32 cellular contexts compared by ENCODE assay signal in genomic region chr15:60767134-60767824, GRCh38.
"Had no signal": no experiment of that assay in that cellular context is flagged by ENCODE, and none has a peak within 500 bp of the region (broad histone marks: within the 10 kb centered on the region; RNA-seq: fewer than 3 reads in every experiment).

No MANE protein-coding gene starts in this region.

- FAIRE-seq: colon had no signal

- H3K4me3 Mint-ChIP-seq: activated B cell treated with CpG ODN at 0.5 μM for 24 hours; activated CD8-positive, alpha-beta T cell treated with anti-CD3 and anti-CD28 coated beads for 36 hours; activated naive CD4-positive, alpha-beta T cell treated with anti-CD3 and anti-CD28 coated beads for 36 hours; activated naive CD4-positive, alpha-beta T cell treated with anti-CD3 and anti-CD28 coated beads, Interleukin-2, amount 50 U/mL, for 24 hours; activated naive CD8-positive, alpha-beta T cell treated with anti-CD3 and anti-CD28 coated beads for 36 hours; activated naive CD8-positive, alpha-beta T cell treated with anti-CD3 and anti-CD28 coated beads, Interleukin-2, amount 50 U/mL, for 24 hours; activated T-cell treated with anti-CD3 and anti-CD28 coated beads, Interleukin-2, amount 50 U/mL, for 4 hours; effector memory CD8-positive, alpha-beta T cell; T-helper 1 cell treated with Interleukin-12 subunit alpha and Interleukin-12 subunit beta and Interleukin-4 antibody, amounts not matched to agents 30 μg/mL and 1 μg/mL, for 36 hours; T-helper 2 cell treated with Interferon-gamma antibody and Interleukin-4, amounts not matched to agents 5 μg/mL and 100 μg/mL, for 36 hours had no signal

- H3K4me3 ChIP-seq: adrenal gland, body of pancreas, esophagus muscularis mucosa, gastrocnemius medialis, heart left ventricle had no signal

- H3K27me3 ChIP-seq: adrenal gland, body of pancreas, esophagus muscularis mucosa, foreskin keratinocyte, gastrocnemius medialis, heart left ventricle had no signal

- H3K27ac Mint-ChIP-seq: activated B cell treated with CpG ODN at 0.5 μM for 24 hours; activated CD8-positive, alpha-beta T cell treated with anti-CD3 and anti-CD28 coated beads for 36 hours; activated naive CD4-positive, alpha-beta T cell treated with anti-CD3 and anti-CD28 coated beads for 36 hours; activated naive CD4-positive, alpha-beta T cell treated with anti-CD3 and anti-CD28 coated beads, Interleukin-2, amount 50 U/mL, for 24 hours; activated naive CD8-positive, alpha-beta T cell treated with anti-CD3 and anti-CD28 coated beads for 36 hours; activated naive CD8-positive, alpha-beta T cell treated with anti-CD3 and anti-CD28 coated beads, Interleukin-2, amount 50 U/mL, for 24 hours; activated T-helper 2 cell treated with anti-CD3 and anti-CD28 coated beads, Interferon-gamma antibody, Interleukin-2, Interleukin-4, amounts not matched to agents 10 μg/mL and 5 μg/mL and 100 μg/mL, durations not matched to agents 14 hours and 24 hours and 36 hours; T-helper 1 cell treated with Interleukin-12 subunit alpha and Interleukin-12 subunit beta and Interleukin-4 antibody, amounts not matched to agents 30 μg/mL and 1 μg/mL, for 36 hours; T-helper 2 cell treated with Interferon-gamma antibody and Interleukin-4, amounts not matched to agents 5 μg/mL and 100 μg/mL, for 36 hours had no signal

- H3K27me3 Mint-ChIP-seq: activated CD8-positive, alpha-beta T cell treated with anti-CD3 and anti-CD28 coated beads for 36 hours; activated naive CD4-positive, alpha-beta T cell treated with anti-CD3 and anti-CD28 coated beads, Interleukin-2, amount 50 U/mL, for 24 hours; activated naive CD8-positive, alpha-beta T cell treated with anti-CD3 and anti-CD28 coated beads for 36 hours; activated naive CD8-positive, alpha-beta T cell treated with anti-CD3 and anti-CD28 coated beads, Interleukin-2, amount 50 U/mL, for 24 hours; effector memory CD8-positive, alpha-beta T cell had no signal

- H3K36me3 ChIP-seq: adrenal gland, esophagus muscularis mucosa, gastrocnemius medialis, heart left ventricle, WERI-Rb-1 had no signal

- DNase-seq: activated B cell treated with CpG ODN at 0.5 μM for 24 hours; activated CD4-positive, alpha-beta T cell treated with anti-CD3 and anti-CD28 coated beads for 48 hours; activated CD4-positive, alpha-beta T cell treated with anti-CD3 and anti-CD28 coated beads, Interleukin-2, amount 50 U/mL, for 1 hour; activated CD4-positive, alpha-beta T cell treated with anti-CD3 and anti-CD28 coated beads, Interleukin-2, amount 50 U/mL, for 48 hours; activated CD8-positive, alpha-beta memory T cell treated with anti-CD3 and anti-CD28 coated beads for 24 hours; activated CD8-positive, alpha-beta T cell treated with anti-CD3 and anti-CD28 coated beads for 36 hours; activated effector memory CD4-positive, alpha-beta T cell treated with anti-CD3 and anti-CD28 coated beads, Interleukin-2, amount 50 U/mL, for 16 hours; activated naive CD4-positive, alpha-beta T cell treated with anti-CD3 and anti-CD28 coated beads for 36 hours; activated naive CD8-positive, alpha-beta T cell treated with anti-CD3 and anti-CD28 coated beads for 36 hours; activated naive CD8-positive, alpha-beta T cell treated with anti-CD3 and anti-CD28 coated beads, Interleukin-2, amount 50 U/mL, for 24 hours; activated T-cell treated with anti-CD3 and anti-CD28 coated beads, Interleukin-2, amount 50 U/mL, for 4 hours; adrenal gland; amygdala; aorta; body of pancreas; cortex of kidney; effector CD4-positive, alpha-beta T cell; effector memory CD8-positive, alpha-beta T cell; erythroblast; foreskin keratinocyte; gastrocnemius medialis; glutamatergic neuron; heart left ventricle; T1000; WERI-Rb-1 had no signal

- H3K9me3 Mint-ChIP-seq: activated naive CD4-positive, alpha-beta T cell treated with anti-CD3 and anti-CD28 coated beads, Interleukin-2, amount 50 U/mL, for 24 hours had no signal

- H3K4me1 Mint-ChIP-seq: activated B cell treated with CpG ODN at 0.5 μM for 24 hours had no signal

- H3K27ac ChIP-seq: adrenal gland, body of pancreas, esophagus muscularis mucosa, foreskin keratinocyte, gastrocnemius medialis, heart left ventricle, WERI-Rb-1 had no signal

- H3K4me1 ChIP-seq: body of pancreas, foreskin keratinocyte had no signal

- ATAC-seq: activated CD4-positive, CD25-positive, alpha-beta regulatory T cell treated with anti-CD3 and anti-CD28 coated beads, Interleukin-2, amount 50 U/mL, for 24 hours; activated CD8-positive, alpha-beta T cell treated with anti-CD3 and anti-CD28 coated beads for 36 hours; body of pancreas; effector memory CD8-positive, alpha-beta T cell; foreskin keratinocyte; gastrocnemius medialis; heart left ventricle had no signal

- H3K9me3 ChIP-seq: adrenal gland, body of pancreas, gastrocnemius medialis had no signal
